In genomic region chr4:128600996-128601857, GRCh38 we compare ENCODE assay signal across 9 cellular contexts.
A peak's percentile ranks its signal among the peaks of the same experiment; 100 is the strongest.
DNase-seq lines count a peak whose midpoint lies in the region; ATAC-seq and TF ChIP-seq lines count a peak whose summit lies in the region.
"Had no signal": no experiment of that assay in that cellular context is flagged by ENCODE, and none has a peak within 500 bp of the region (broad histone marks: within the 10 kb centered on the region; RNA-seq: fewer than 3 reads in every experiment).

No MANE protein-coding gene starts in this region.

- ATAC-seq in HG02571 (IDR thresholded peaks at IDR 0.05; ENCODE audit: unreplicated experiment) (no peak), GM21576 (IDR thresholded peaks at IDR 0.05; ENCODE audit: unreplicated experiment) (no peak)

- TF ChIP-seq CTCF in brain microvascular endothelial cell (IDR thresholded peaks at IDR 0.05; ENCODE audit: low read depth, low read length, missing control alignments) (no peak), tibial artery (IDR thresholded peaks at IDR 0.05) (no peak), OCI-LY7 (conservative IDR thresholded peaks at IDR 0.05; ENCODE audit: low read length) (no peak)

- DNase-seq in COLO668 (lab: John Stamatoyannopoulos, UW; ENCODE audit: unreplicated experiment) (peak; percentile 87), NCI-H128 (lab: John Stamatoyannopoulos, UW; ENCODE audit: unreplicated experiment) (peak; percentile 33), brain microvascular endothelial cell (peak; percentile 96), kidney glomerular epithelial cell (lab: John Stamatoyannopoulos, UW) (peak; percentile 92), tibial artery (peak; percentile 78 to 80), OCI-LY7 (ENCODE audit: low spot score) (no peak)
- DNase-seq: activated naive CD8-positive, alpha-beta T cell treated with anti-CD3 and anti-CD28 coated beads, Interleukin-2, amount 10 ng/mL, durations not matched to agents 7 days and 5 days had no signal

- intact Hi-C loops in tibial artery (cut with DNase I; ENCODE audit: low total_unique reads), result no loop called here
- intact Hi-C loops in OCI-LY7 (cut with micrococcal nuclease; ENCODE audit: unreplicated experiment), result no loop called here

- H3K36me3 ChIP-seq in brain microvascular endothelial cell (replicated peaks) (no peaks in the 10 kb centered on the region), tibial artery (no peaks in the 10 kb centered on the region), OCI-LY7 (ENCODE audit: insufficient read depth, low read length) (no peaks in the 10 kb centered on the region)

- CTCF ChIA-PET in OCI-LY7 (lab: Charles Lee; ENCODE audit: unreplicated experiment), result no interaction called here

- H3K4me1 ChIP-seq in tibial artery (peaks cover 0 to 29% (median 19%) of the 10 kb centered on the region in 4 donors), OCI-LY7 (ENCODE audit: insufficient read depth, low read length, poor library complexity, severe bottlenecking) (no peaks in the 10 kb centered on the region)

- no peak overlapping the region for H2AFZ ChIP-seq in OCI-LY7 (ENCODE audit: low read length)

- no peaks in the 10 kb centered on the region for H3K9me3 ChIP-seq in tibial artery
- no peaks in the 10 kb centered on the region for H3K9me3 ChIP-seq in OCI-LY7 (ENCODE audit: low read length)

- H4K20me1 ChIP-seq in OCI-LY7 (ENCODE audit: insufficient read depth, low read length), result no peaks in the 10 kb centered on the region

- no peaks in the 10 kb centered on the region for H3K9me2 ChIP-seq in OCI-LY7 (ENCODE audit: insufficient read depth, low read length)

- H3K79me2 ChIP-seq in OCI-LY7 (ENCODE audit: insufficient read depth, low read depth, low read length), result no peaks in the 10 kb centered on the region

- no peak overlapping the region for H3K4me3 ChIP-seq in brain microvascular endothelial cell (ENCODE audit: low read depth, low read length)
- H3K4me3 ChIP-seq in tibial artery, result no peak overlapping the region
- no peak overlapping the region for H3K4me3 ChIP-seq in OCI-LY7 (ENCODE audit: low read depth, low read length, poor library complexity, severe bottlenecking)

- H3K27ac ChIP-seq in brain microvascular endothelial cell, result peak overlapping the region; percentile 77
- peak overlapping the region; percentile 7 to 46 for H3K27ac ChIP-seq in tibial artery
- H3K27ac ChIP-seq in OCI-LY7 (ENCODE audit: low read depth, low read length, poor library complexity, severe bottlenecking), result no peak overlapping the region

- H3K4me2 ChIP-seq in OCI-LY7 (ENCODE audit: low read length), result no peak overlapping the region

- POLR2A ChIA-PET in OCI-LY7 (lab: Charles Lee), result interaction anchor here (0.5 kb wide), 1 partner anchor 19 kb away, joined by 3 read pairs; no protein-coding TSS in a partner anchor

- in situ Hi-C loops in brain microvascular endothelial cell (cut with HindIII; ENCODE audit: low pct_ligation_motif_present, low sequenced_read_pairs), result no loop called here

- no TSS peak for BruUV-seq in OCI-LY7 (replicated peaks; lab: Mats Ljungman, UMichigan)

- H3K27me3 ChIP-seq in brain microvascular endothelial cell (replicated peaks) (no peaks in the 10 kb centered on the region), tibial artery (no peaks in the 10 kb centered on the region)
